9 cellular contexts compared by ENCODE assay signal in the genomic region with DNA sequence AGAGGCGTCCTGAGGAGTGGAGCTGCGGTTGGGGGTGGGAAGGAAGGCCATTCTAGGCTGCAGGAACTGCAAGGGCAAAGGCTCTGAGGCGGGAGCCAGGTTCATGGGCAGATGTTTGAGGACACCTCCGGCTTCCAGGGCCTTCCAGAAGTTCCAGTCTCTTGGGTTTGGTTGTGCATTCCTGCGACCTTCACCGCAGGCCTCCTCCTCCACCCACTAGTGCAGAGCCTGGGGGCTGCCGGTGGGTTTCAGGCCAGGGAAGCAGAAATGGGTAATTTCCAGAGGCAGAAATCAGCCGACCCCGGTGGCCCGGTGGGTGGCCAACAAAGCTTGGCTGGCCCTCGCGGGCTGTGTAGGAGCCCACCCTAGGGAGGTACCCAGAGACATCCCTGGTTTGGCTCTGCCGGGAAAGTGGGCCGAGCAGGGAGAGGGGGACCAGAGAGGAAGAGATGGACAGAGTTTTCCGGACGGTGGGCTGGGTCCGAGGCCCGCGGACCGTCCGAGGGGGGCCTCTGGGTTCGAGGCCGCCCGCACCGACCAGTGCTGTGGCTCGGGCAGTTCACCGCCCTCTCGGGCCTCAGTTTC. TPM values are rescaled to one million over a fixed set of nuclear protein-coding genes. Genes with fewer than 3 reads are reported as not detected.
DNase-seq lines count a peak whose midpoint lies in the region; ATAC-seq, FAIRE-seq and TF ChIP-seq lines count a peak whose summit lies in the region.
"Had no signal": no experiment of that assay in that cellular context is flagged by ENCODE, and none has a peak within 500 bp of the region (broad histone marks: within the 10 kb centered on the region; RNA-seq: fewer than 3 reads in every experiment).

No MANE protein-coding gene starts in this region.

- FAIRE-seq in astrocyte (lab: Jason Lieb, UNC) = no peak

- no peaks in the 10 kb centered on the region for H3K27me3 ChIP-seq in astrocyte (ENCODE audit: insufficient read depth, low read length)

- H3K36me3 ChIP-seq in astrocyte (ENCODE audit: insufficient read depth, low read length) = no peaks in the 10 kb centered on the region

- no peaks in the 10 kb centered on the region for H3K9me3 ChIP-seq in astrocyte (ENCODE audit: insufficient read depth, low read depth, low read length)

- peak overlapping the region; percentile 69 for H3K27ac Mint-ChIP-seq in T-helper 1 cell treated with Interleukin-12 subunit alpha and Interleukin-12 subunit beta and Interleukin-4 antibody, amounts not matched to agents 30 μg/mL and 1 μg/mL, for 36 hours
- H3K27ac Mint-ChIP-seq in astrocyte (ENCODE audit: unreplicated experiment) = no peak overlapping the region

- DNase-seq in T-helper 1 cell (no peak), astrocyte (ENCODE audit: low read depth) (no peak), lower leg skin (ENCODE audit: low spot score in 2 of 2) (peak in 1 of 2 donors; percentile 88), substantia nigra (lab: John Stamatoyannopoulos, UW) (no peak), NCI-H524 (lab: John Stamatoyannopoulos, UW) (no peak), activated gamma-delta T cell (lab: John Stamatoyannopoulos, UW) (no peak)
- DNase-seq: 8988T had no signal

- H3K9ac ChIP-seq in astrocyte (ENCODE audit: low read length) = peak overlapping the region; percentile 90

- intact Hi-C loops in lower leg skin (cut with DNase I; ENCODE audit: low total_unique reads) = no loop called here

- H3K4me1 Mint-ChIP-seq in T-helper 1 cell treated with Interleukin-12 subunit alpha and Interleukin-12 subunit beta and Interleukin-4 antibody, amounts not matched to agents 30 μg/mL and 1 μg/mL, for 36 hours (ENCODE audit: low read depth) = peaks cover 30% of the 10 kb centered on the region
- H3K4me1 Mint-ChIP-seq in astrocyte (ENCODE audit: low read depth, unreplicated experiment) = no peaks in the 10 kb centered on the region

- TF ChIP-seq CTCF in astrocyte (IDR thresholded peaks at IDR 0.05; ENCODE audit: insufficient read depth, low read depth, low read length) = no peak
- no peak for TF ChIP-seq CTCF in lower leg skin (IDR thresholded peaks at IDR 0.05)

- H3K27ac ChIP-seq in astrocyte (ENCODE audit: low read depth, low read length) (peak overlapping the region; percentile 64), substantia nigra (ENCODE audit: low read depth, low read length, poor library complexity, severe bottlenecking) (peak overlapping the region; percentile 55)

- peaks cover 23% of the 10 kb centered on the region for H3K4me1 ChIP-seq in astrocyte (ENCODE audit: insufficient read depth, low read length)

- no peaks in the 10 kb centered on the region for H3K9me3 Mint-ChIP-seq in T-helper 1 cell treated with Interleukin-12 subunit alpha and Interleukin-12 subunit beta and Interleukin-4 antibody, amounts not matched to agents 30 μg/mL and 1 μg/mL, for 36 hours
- H3K9me3 Mint-ChIP-seq in astrocyte (ENCODE audit: unreplicated experiment) = peaks cover 13% of the 10 kb centered on the region

- no peak overlapping the region for H3K4me3 ChIP-seq in astrocyte (ENCODE audit: insufficient read depth, low read depth, low read length)
- H3K4me3 ChIP-seq in lower leg skin (ENCODE audit: low read depth, poor library complexity, severe bottlenecking) = peak overlapping the region; percentile 58

- H3K27me3 Mint-ChIP-seq in T-helper 1 cell treated with Interleukin-12 subunit alpha and Interleukin-12 subunit beta and Interleukin-4 antibody, amounts not matched to agents 30 μg/mL and 1 μg/mL, for 36 hours (ENCODE audit: low read depth) = no peaks in the 10 kb centered on the region
- no peaks in the 10 kb centered on the region for H3K27me3 Mint-ChIP-seq in astrocyte (ENCODE audit: low read depth, unreplicated experiment)

- no peak for TF ChIP-seq POLR2A in lower leg skin (IDR thresholded peaks at IDR 0.05)

- no peaks in the 10 kb centered on the region for H4K20me1 ChIP-seq in astrocyte (ENCODE audit: insufficient read depth, low read length)

- peak overlapping the region; percentile 86 for H2AFZ ChIP-seq in astrocyte (ENCODE audit: low read depth, low read length)

- H3K79me2 ChIP-seq in astrocyte (ENCODE audit: insufficient read depth, low read length) = peaks cover 14% of the 10 kb centered on the region

- peak overlapping the region; percentile 85 for H3K4me2 ChIP-seq in astrocyte (ENCODE audit: low read length)

- H3K36me3 Mint-ChIP-seq in T-helper 1 cell treated with Interleukin-12 subunit alpha and Interleukin-12 subunit beta and Interleukin-4 antibody, amounts not matched to agents 30 μg/mL and 1 μg/mL, for 36 hours (ENCODE audit: low read depth) = peaks cover 3% of the 10 kb centered on the region
- peaks cover 2% of the 10 kb centered on the region for H3K36me3 Mint-ChIP-seq in astrocyte (ENCODE audit: low read depth, unreplicated experiment)

- peak overlapping the region; percentile 67 for H3K4me3 Mint-ChIP-seq in T-helper 1 cell treated with Interleukin-12 subunit alpha and Interleukin-12 subunit beta and Interleukin-4 antibody, amounts not matched to agents 30 μg/mL and 1 μg/mL, for 36 hours
- no peak overlapping the region for H3K4me3 Mint-ChIP-seq in astrocyte (ENCODE audit: unreplicated experiment)

- whole genome bisulfite sequencing in lower leg skin, 2 donors = 45 to 66% methylated on average over 17 to 28 of the region's 28 CpGs

- ATAC-seq in HG02678 (IDR thresholded peaks at IDR 0.05; ENCODE audit: unreplicated experiment) = no peak

RNA-seq across cellular contexts. Expression of a gene that starts 0.4 kb away (rescaled TPM):
- total RNA-seq in astrocyte (0.12 and 0.18 TPM in 2 replicates), lower leg skin (10 to 100 TPM in 2 of 4 donors, 1 to 10 TPM in 2; 4.1 to 13.0 (median 11.3) TPM)

RNA-seq across cellular contexts. Expression of a gene that starts 3.0 kb away (rescaled TPM):
- total RNA-seq in astrocyte = 8.9 TPM in 2 replicates
- 10 to 100 TPM; 13.1 to 26.2 (median 17.3) TPM for total RNA-seq in lower leg skin

RNA-seq across cellular contexts. Expression of a gene that starts 5.8 kb away (rescaled TPM):
- total RNA-seq in astrocyte (29.3 and 31.1 TPM in 2 replicates), lower leg skin (10 to 100 TPM; 11.2 to 21.9 (median 12.6) TPM)

RNA-seq across cellular contexts. Expression of a gene that starts 16.9 kb away (rescaled TPM):
- total RNA-seq in astrocyte (58.6 and 58.7 TPM in 2 replicates), lower leg skin (10 to 100 TPM; 48.8 to 74.7 (median 58.4) TPM)

RNA-seq across cellular contexts. Expression of a gene that starts 57.0 kb away (rescaled TPM):
- 0.82 and 0.91 TPM in 2 replicates for total RNA-seq in astrocyte
- 1 to 10 TPM in 2 of 4 donors, under 1 TPM in 2; 0.61 to 1.4 (median 0.97) TPM for total RNA-seq in lower leg skin
